Comparison of ENCODE assay signal across 22 cellular contexts in genomic region chr6:136174510-136174909, GRCh38.
DNase-seq lines count a peak whose midpoint lies in the region; ATAC-seq, FAIRE-seq and TF ChIP-seq lines count a peak whose summit lies in the region.
"Had no signal": no experiment of that assay in that cellular context is flagged by ENCODE, and none has a peak within 500 bp of the region (broad histone marks: within the 10 kb centered on the region; RNA-seq: fewer than 3 reads in every experiment).

No MANE protein-coding gene starts in this region.

- TF ChIP-seq POLR2A in heart left ventricle (IDR thresholded peaks at IDR 0.05) (no peak), upper lobe of left lung (IDR thresholded peaks at IDR 0.05) (no peak), H54 (IDR thresholded peaks at IDR 0.05; ENCODE audit: low read depth, low read length) (no peak)

- no peak for TF ChIP-seq CTCF in brain microvascular endothelial cell (IDR thresholded peaks at IDR 0.05; ENCODE audit: low read depth, low read length, missing control alignments)
- no peak for TF ChIP-seq CTCF in heart left ventricle (IDR thresholded peaks at IDR 0.05)
- TF ChIP-seq CTCF in lower lobe of right lung (IDR thresholded peaks at IDR 0.05), result no peak
- TF ChIP-seq CTCF in upper lobe of left lung (IDR thresholded peaks at IDR 0.05), result no peak

- intact Hi-C loops in heart left ventricle (cut with DNase I), result loop anchor here in 1 of 10 donors (10.0 kb wide), 1 partner anchor 50 kb away; no protein-coding TSS in a partner anchor
- intact Hi-C loops in lower lobe of right lung (cut with DNase I), result no loop called here

- peaks cover 0 to 19% (median 16%) of the 10 kb centered on the region in 12 donors for H3K4me1 ChIP-seq in heart left ventricle
- H3K4me1 ChIP-seq in lower lobe of right lung, result no peaks in the 10 kb centered on the region
- H3K4me1 ChIP-seq in upper lobe of left lung, result no peaks in the 10 kb centered on the region
- H3K4me1 ChIP-seq: ascending aorta, HAP-1, psoas muscle had no signal

- no peak for ATAC-seq in heart left ventricle
- ATAC-seq in lower lobe of right lung, result no peak
- no peak for ATAC-seq in upper lobe of left lung (ENCODE audit: low FRiP score in 2 of 2)
- no peak for ATAC-seq in GM18909 (IDR thresholded peaks at IDR 0.05; ENCODE audit: poor library complexity, unreplicated experiment)
- ATAC-seq: GM12878, psoas muscle, WTC11 had no signal

- H3K27me3 ChIP-seq in brain microvascular endothelial cell (replicated peaks) (no peaks in the 10 kb centered on the region), heart left ventricle (no peaks in the 10 kb centered on the region), lower lobe of right lung (ENCODE audit: low read depth) (no peaks in the 10 kb centered on the region), upper lobe of left lung (no peaks in the 10 kb centered on the region)
- H3K27me3 ChIP-seq: ascending aorta, dorsolateral prefrontal cortex, neutrophil had no signal

- in situ Hi-C loops in brain microvascular endothelial cell (cut with HindIII; ENCODE audit: low pct_ligation_motif_present, low sequenced_read_pairs), result no loop called here

- no peak for FAIRE-seq in H54 (lab: Jason Lieb, UNC)
- FAIRE-seq: GM12878 had no signal

- DNase-seq in brain microvascular endothelial cell, result peak; percentile 25
- DNase-seq in heart left ventricle, result no peak
- DNase-seq in lower lobe of right lung, result no peak
- no peak for DNase-seq in upper lobe of left lung
- DNase-seq in A172 (ENCODE audit: low spot score), result no peak
- no peak for DNase-seq in H54 (ENCODE audit: insufficient read length, low spot score)
- DNase-seq: activated CD4-positive, alpha-beta memory T cell treated with anti-CD3 and anti-CD28 coated beads for 36 hours; dorsolateral prefrontal cortex; NCI-H1105 treated with DMSO at 0.1 percent for 48 hours; NCI-H2081; NCI-H774; psoas muscle; RPMI8226; stimulated activated CD4-positive, alpha-beta T cell treated with anti-CD3 and anti-CD28 coated beads, Interleukin-2, amount 100 ng/mL, for 24 hours; T-helper 9 cell had no signal

- H3K9me3 ChIP-seq in heart left ventricle (peaks cover 0 to 4% (median 0%) of the 10 kb centered on the region in 12 donors), lower lobe of right lung (no peaks in the 10 kb centered on the region), upper lobe of left lung (no peaks in the 10 kb centered on the region)
- H3K9me3 ChIP-seq: ascending aorta, HAP-1, neutrophil, psoas muscle had no signal

- H3K27ac ChIP-seq in brain microvascular endothelial cell (peak overlapping the region; percentile 55), heart left ventricle (peak overlapping the region in 11 of 12 donors; percentile 23 to 69 (median 60)), lower lobe of right lung (peak overlapping the region; percentile 40), upper lobe of left lung (peak overlapping the region in 3 of 4 donors; percentile 2 to 54 (median 42))
- H3K27ac ChIP-seq: ascending aorta, neutrophil, psoas muscle, skin epidermis had no signal

- H3K4me3 ChIP-seq in brain microvascular endothelial cell (ENCODE audit: low read depth, low read length) (no peak overlapping the region), heart left ventricle (no peak overlapping the region), lower lobe of right lung (no peak overlapping the region), upper lobe of left lung (no peak overlapping the region)
- H3K4me3 ChIP-seq: dorsolateral prefrontal cortex, GM12878, HAP-1, psoas muscle, skin epidermis had no signal

- WGBS in heart left ventricle, 4 donors, result 65 to 77% (median 71%) methylated on average over 2 of the region's 2 CpGs
- 70 to 71% methylated on average over 2 of the region's 2 CpGs for WGBS in upper lobe of left lung, 2 donors

- no peak for TF ChIP-seq EP300 in upper lobe of left lung (IDR thresholded peaks at IDR 0.05)

- H3K36me3 ChIP-seq in brain microvascular endothelial cell (replicated peaks) (peaks cover 9% of the 10 kb centered on the region), heart left ventricle (peaks cover 0 to 19% (median 8%) of the 10 kb centered on the region in 9 donors), lower lobe of right lung (no peaks in the 10 kb centered on the region), upper lobe of left lung (no peaks in the 10 kb centered on the region)
- H3K36me3 ChIP-seq: ascending aorta, HAP-1, neutrophil had no signal
